ENCODE assay signal across 10 cellular contexts in the genomic region with DNA sequence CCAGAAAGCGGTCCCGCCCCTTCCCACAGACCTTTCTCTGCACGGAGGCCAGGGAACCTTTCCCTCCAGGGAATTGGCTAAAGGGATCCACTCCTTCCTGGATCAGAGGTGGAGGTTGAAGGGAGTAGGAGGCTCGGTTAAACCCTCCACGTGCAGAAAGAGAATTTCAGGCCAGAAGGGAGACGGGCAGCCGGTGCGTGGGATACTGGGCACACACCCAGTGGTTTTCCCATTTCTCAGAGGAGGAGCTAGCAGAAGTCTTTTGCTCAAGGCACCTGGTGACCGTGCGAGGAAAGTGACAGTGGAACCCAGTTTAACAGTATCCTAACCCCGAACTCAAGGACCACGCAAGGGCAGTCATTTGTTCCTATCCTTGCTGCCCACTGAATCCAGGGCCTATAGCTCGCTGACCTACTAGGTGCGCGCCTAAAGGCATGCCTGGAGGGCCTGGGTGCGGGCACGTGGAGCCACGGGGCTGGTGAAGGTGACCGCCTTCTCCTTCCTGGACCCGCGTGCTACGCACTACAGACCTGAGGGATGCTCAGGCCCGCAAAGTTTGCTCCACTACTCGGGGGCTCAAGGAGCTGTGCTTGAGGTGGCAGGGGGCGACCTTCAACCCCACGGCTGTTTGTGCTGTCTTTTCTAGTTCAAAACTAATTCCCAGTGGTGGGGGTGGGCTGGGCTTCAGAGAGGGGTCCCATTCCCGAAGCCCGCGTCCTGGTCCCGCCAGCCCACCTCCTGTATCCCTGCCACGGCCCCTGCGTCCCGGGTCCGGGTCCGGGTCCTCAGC. TPM values are rescaled to one million over a fixed set of nuclear protein-coding genes. Genes with fewer than 3 reads are reported as not detected.
DNase-seq lines count a peak whose midpoint lies in the region; ATAC-seq, FAIRE-seq and TF ChIP-seq lines count a peak whose summit lies in the region.
"Had no signal": no experiment of that assay in that cellular context is flagged by ENCODE, and none has a peak within 500 bp of the region (broad histone marks: within the 10 kb centered on the region; RNA-seq: fewer than 3 reads in every experiment).

No MANE protein-coding gene starts in this region.

- no peak overlapping the region for H3K27ac ChIP-seq in right cardiac atrium (ENCODE audit: low read length)
- H3K27ac ChIP-seq in mammary epithelial cell (ENCODE audit: insufficient read depth, low read depth, low read length) = no peak overlapping the region
- H3K27ac ChIP-seq in small intestine (ENCODE audit: low read depth in 1 of 2, low read length in 1 of 2) = no peak overlapping the region
- H3K27ac ChIP-seq in SJCRH30 = no peak overlapping the region

- H3K9me3 ChIP-seq in right cardiac atrium (ENCODE audit: control insufficient read depth, low read length) (no peaks in the 10 kb centered on the region), mammary epithelial cell (replicated peaks; ENCODE audit: insufficient read depth, low read length) (peaks cover 2% of the 10 kb centered on the region), small intestine (ENCODE audit: control insufficient read depth, low read depth) (no peaks in the 10 kb centered on the region), SJCRH30 (replicated peaks) (no peaks in the 10 kb centered on the region)

- TF ChIP-seq CTCF in mammary epithelial cell (conservative IDR thresholded peaks at IDR 0.05 in 1 of 2, IDR thresholded peaks at IDR 0.05 in 1 of 2; ENCODE audit: extremely low read depth in 1 of 2, insufficient read depth in 1 of 2, low read depth in 1 of 2, low read length in 2 of 2) (no peak), mesothelial cell of epicardium (IDR thresholded peaks at IDR 0.05; ENCODE audit: unreplicated experiment) (no peak)

- H3K4me1 ChIP-seq in right cardiac atrium (ENCODE audit: control insufficient read depth, insufficient read depth, low read length) (no peaks in the 10 kb centered on the region), mammary epithelial cell (ENCODE audit: insufficient read depth, low read length) (peaks cover 4% of the 10 kb centered on the region), small intestine (ENCODE audit: control insufficient read depth in 2 of 2, insufficient read depth in 1 of 2, low read depth in 1 of 2, low read length in 1 of 2) (no peaks in the 10 kb centered on the region), SJCRH30 (no peaks in the 10 kb centered on the region)

- H3K36me3 ChIP-seq in mammary epithelial cell (ENCODE audit: insufficient read depth, low read length) = no peaks in the 10 kb centered on the region
- H3K36me3 ChIP-seq in small intestine (ENCODE audit: control insufficient read depth in 2 of 2, insufficient read depth in 2 of 2, low read length in 2 of 2) = no peaks in the 10 kb centered on the region
- no peaks in the 10 kb centered on the region for H3K36me3 ChIP-seq in SJCRH30

- H3K79me2 ChIP-seq in mammary epithelial cell (ENCODE audit: insufficient read depth, low read length) = no peaks in the 10 kb centered on the region

- FAIRE-seq in small intestine (lab: Jason Lieb, UNC) = no peak
- FAIRE-seq: HTR-8/SVneo had no signal

- dilution Hi-C loops in mammary epithelial cell (cut with HindIII; ENCODE audit: low sequenced_read_pairs) = no loop called here

- ATAC-seq in right cardiac atrium (no peak), GM21825 (IDR thresholded peaks at IDR 0.05; ENCODE audit: unreplicated experiment) (no peak)

- no peak overlapping the region for H3K27ac Mint-ChIP-seq in mesothelial cell of epicardium

- peak overlapping the region; percentile 62 for H2AFZ ChIP-seq in mammary epithelial cell (ENCODE audit: low read depth, low read length)

- WGBS in right cardiac atrium = 57% methylated on average over 35 of the region's 35 CpGs
- WGBS in mammary epithelial cell (ENCODE audit: low coverage, missing lambda C conversion rate) = 39% methylated on average over 16 of the region's 35 CpGs
- 54 to 64% (median 56%) methylated on average over 28 to 35 of the region's 35 CpGs for WGBS in small intestine, 3 donors

- intact Hi-C loops in right cardiac atrium (cut with DNase I) = no loop called here
- intact Hi-C loops in cardiac septum (cut with DNase I) = no loop called here
- intact Hi-C loops in mammary epithelial cell (cut with micrococcal nuclease) = no loop called here

- H3K4me1 Mint-ChIP-seq in mesothelial cell of epicardium = no peaks in the 10 kb centered on the region

- in situ Hi-C loops in mammary epithelial cell (cut with MboI; ENCODE audit: low sequenced_read_pairs in 2 of 2) = no loop called here

- H3K9me3 Mint-ChIP-seq in mesothelial cell of epicardium = peaks cover 4% of the 10 kb centered on the region

- H3K36me3 Mint-ChIP-seq in mesothelial cell of epicardium = no peaks in the 10 kb centered on the region

- no peak overlapping the region for H3K9ac ChIP-seq in mammary epithelial cell (ENCODE audit: insufficient read depth, low read length)

- peak in 1 of 3 donors; percentile 29 for DNase-seq in right cardiac atrium
- DNase-seq in cardiac septum (ENCODE audit: low spot score) = no peak
- no peak for DNase-seq in mammary epithelial cell
- no peak for DNase-seq in mesothelial cell of epicardium (ENCODE audit: low spot score in 2 of 2, unreplicated experiment in 2 of 2)
- DNase-seq in stimulated activated CD4-positive, alpha-beta T cell treated with anti-CD3 and anti-CD28 coated beads, Interleukin-2, amount 100 ng/mL, for 24 hours = no peak
- no peak for DNase-seq in small intestine
- DNase-seq in SJCRH30 = no peak
- DNase-seq: COR-L47 had no signal

- BruUV-seq in mammary epithelial cell (replicated peaks; lab: Mats Ljungman, UMichigan) = no TSS peak

- H4K20me1 ChIP-seq in mammary epithelial cell (ENCODE audit: insufficient read depth, low read length) = no peaks in the 10 kb centered on the region

- peak overlapping the region; percentile 40 for H3K4me3 Mint-ChIP-seq in mesothelial cell of epicardium

- H3K27me3 Mint-ChIP-seq in mesothelial cell of epicardium (ENCODE audit: low read depth) = peaks cover 48% of the 10 kb centered on the region

- H3K4me2 ChIP-seq in mammary epithelial cell (ENCODE audit: insufficient read depth, low read depth, low read length) = peak overlapping the region; percentile 63

- CTCF ChIA-PET in mammary epithelial cell (lab: Charles Lee; ENCODE audit: low non-redundant PET) = no interaction called here

- H3K27me3 ChIP-seq in right cardiac atrium (ENCODE audit: control insufficient read depth, insufficient read depth) = no peaks in the 10 kb centered on the region
- H3K27me3 ChIP-seq in mammary epithelial cell (ENCODE audit: insufficient read depth, low read length) = peaks cover 6% of the 10 kb centered on the region
- peaks cover 3 to 5% of the 10 kb centered on the region in 2 donors for H3K27me3 ChIP-seq in small intestine (ENCODE audit: control insufficient read depth in 2 of 2, insufficient read depth in 2 of 2, low read length in 2 of 2)
- H3K27me3 ChIP-seq in SJCRH30 = no peaks in the 10 kb centered on the region

- H3K4me3 ChIP-seq in right cardiac atrium (ENCODE audit: low read length) = peak overlapping the region; percentile 57
- peak overlapping the region in 2 of 3 experiments; percentile 16 to 37 for H3K4me3 ChIP-seq in mammary epithelial cell (replicated peaks in 1 of 3; ENCODE audit: insufficient read depth in 1 of 3, low read depth in 2 of 3, low read length in 3 of 3)
- H3K4me3 ChIP-seq in small intestine (ENCODE audit: low read depth in 1 of 2, low read length in 2 of 2) = no peak overlapping the region
- no peak overlapping the region for H3K4me3 ChIP-seq in SJCRH30

RNA-seq across cellular contexts. Expression of gene AFF2, which starts 0.6 kb away (rescaled TPM):
- 1 to 10 TPM; 1.3 to 3.1 (median 2.5) TPM for total RNA-seq in right cardiac atrium
- 1.00 TPM for polyA plus RNA-seq in right cardiac atrium
- total RNA-seq in cardiac septum = 0.67 TPM
- 10 to 100 TPM in 1 of 2 donors, 1 to 10 TPM in 1; 1.8 to 22.3 TPM for total RNA-seq in mammary epithelial cell
- polyA plus RNA-seq in mammary epithelial cell = 0.14 TPM
- not detected for polyA minus RNA-seq in mammary epithelial cell
- 5.8 TPM in 3 replicates for total RNA-seq in mesothelial cell of epicardium
- polyA plus RNA-seq in small intestine = under 1 TPM in 1 of 3 donors, not detected in 2; 0.34 TPM
- 0.06 and 0.10 TPM in 2 replicates for total RNA-seq in SJCRH30 (2014; rRNA removed; shearing (Covaris generic))

Comparison
In these comparisons a context has a peak if more than half of its experiments do, and no peak if none do; other contexts are left out.
1. H3K4me3 ChIP-seq: peak in right cardiac atrium (single experiment) and mammary epithelial cell (2 of 3); none in small intestine (0 of 2) and SJCRH30 (single experiment).